Comparison of ENCODE assay signal across 9 cellular contexts in genomic region chr10:61733358-61733940, GRCh38.
DNase-seq lines count a peak whose midpoint lies in the region; ATAC-seq lines count a peak whose summit lies in the region.
"Had no signal": no experiment of that assay in that cellular context is flagged by ENCODE, and none has a peak within 500 bp of the region (broad histone marks: within the 10 kb centered on the region; RNA-seq: fewer than 3 reads in every experiment).

No MANE protein-coding gene starts in this region.

- no peak for ATAC-seq in GM21723 (IDR thresholded peaks at IDR 0.05; ENCODE audit: unreplicated experiment)
- no peak for ATAC-seq in GM21515 (IDR thresholded peaks at IDR 0.05; ENCODE audit: unreplicated experiment)

- in situ Hi-C loops in KBM-7 (cut with MboI; ENCODE audit: low pct_unique_long_range_greater_than_20kb, low sequenced_read_pairs): no loop called here

- peak; percentile 3 for DNase-seq in activated naive CD4-positive, alpha-beta T cell treated with Interleukin-2 at 50 U/mL for 16 hours
- no peak for DNase-seq in activated naive CD4-positive, alpha-beta T cell (lab: John Stamatoyannopoulos, UW)
- peak; percentile 66 for DNase-seq in KBM-7
- DNase-seq in SKM-1 (lab: John Stamatoyannopoulos, UW; ENCODE audit: unreplicated experiment): peak; percentile 9
- peak; percentile 49 for DNase-seq in fibroblast of the conjunctiva (ENCODE audit: low read depth)
- DNase-seq in putamen (ENCODE audit: low spot score): peak; percentile 49
- DNase-seq: activated naive CD8-positive, alpha-beta T cell treated with anti-CD3 and anti-CD28 coated beads, Interleukin-2, amount 10 ng/mL, durations not matched to agents 7 days and 5 days had no signal

Comparison
In these comparisons a context has a peak if more than half of its experiments do, and no peak if none do; other contexts are left out.
1. DNase-seq: peak in activated naive CD4-positive, alpha-beta T cell treated with Interleukin-2 at 50 U/mL for 16 hours (single experiment), KBM-7 (single experiment), SKM-1 (single experiment), fibroblast of the conjunctiva (single experiment) and putamen (single experiment); none in activated naive CD4-positive, alpha-beta T cell (0 of 4).